In the genomic region with DNA sequence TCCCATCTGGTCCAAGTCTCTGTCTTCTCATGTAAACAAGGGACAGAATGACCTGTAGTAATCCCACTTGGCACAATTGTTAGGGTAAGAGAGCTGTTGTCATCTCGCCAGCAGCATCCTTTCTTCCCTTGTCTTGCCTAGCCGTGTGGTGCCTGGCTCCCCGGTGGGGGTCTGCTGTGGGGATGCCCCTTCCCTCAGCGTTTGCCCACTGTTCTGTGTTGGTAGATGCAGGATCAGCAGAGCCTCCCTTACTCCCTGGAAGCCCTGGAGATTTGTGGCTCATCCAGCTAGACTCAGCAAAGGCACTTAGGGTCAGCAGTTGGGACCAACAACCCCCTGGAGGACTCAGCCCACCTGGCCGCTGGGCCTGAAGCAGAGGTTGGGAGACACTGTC, we compare ENCODE assay signal across 12 cellular contexts. TPM values are rescaled to one million over a fixed set of nuclear protein-coding genes. Genes with fewer than 3 reads are reported as not detected.
DNase-seq lines count a peak whose midpoint lies in the region; ATAC-seq and TF ChIP-seq lines count a peak whose summit lies in the region.
"Had no signal": no experiment of that assay in that cellular context is flagged by ENCODE, and none has a peak within 500 bp of the region (broad histone marks: within the 10 kb centered on the region; RNA-seq: fewer than 3 reads in every experiment).

No MANE protein-coding gene starts in this region.

- TF ChIP-seq CTCF in heart right ventricle (IDR thresholded peaks at IDR 0.05) (no peak), uterus (IDR thresholded peaks at IDR 0.05) (no peak), mesothelial cell of epicardium (IDR thresholded peaks at IDR 0.05; ENCODE audit: unreplicated experiment) (no peak)

- H4K91ac ChIP-seq in trophoblast cell (ENCODE audit: low read depth, low read length), result no peak overlapping the region

- H2BK12ac ChIP-seq in trophoblast cell (ENCODE audit: low read length), result no peak overlapping the region

- peak overlapping the region; percentile 18 for H3K18ac ChIP-seq in trophoblast cell (ENCODE audit: low read length)

- peaks cover under 1% of the 10 kb centered on the region for H3K4me1 Mint-ChIP-seq in mesothelial cell of epicardium

- no peaks in the 10 kb centered on the region for H3K79me2 ChIP-seq in trophoblast cell (ENCODE audit: control insufficient read depth, insufficient read depth, low read length, poor library complexity)

- WGBS in heart right ventricle, 2 donors, result 39 to 43% methylated on average over 5 of the region's 5 CpGs
- WGBS in esophagus, 2 donors, result 61 to 70% methylated on average over 5 of the region's 5 CpGs
- WGBS in trophoblast cell (ENCODE audit: extremely low coverage, insufficient coverage, insufficient read length), result no CpG with 5 or more reads among the region's 5 CpGs

- H3K14ac ChIP-seq in trophoblast cell (ENCODE audit: low read length), result no peak overlapping the region

- ATAC-seq in heart right ventricle (peak in 1 of 8 donors; percentile 6), left ventricle myocardium superior (no peak)

- H3K27me3 ChIP-seq in heart right ventricle, result no peaks in the 10 kb centered on the region
- no peaks in the 10 kb centered on the region for H3K27me3 ChIP-seq in esophagus (ENCODE audit: control insufficient read depth in 1 of 2, insufficient read depth in 2 of 2, low read length in 2 of 2)
- H3K27me3 ChIP-seq in trophoblast cell (ENCODE audit: insufficient read depth, low read length), result no peaks in the 10 kb centered on the region
- H3K27me3 ChIP-seq in uterus, result no peaks in the 10 kb centered on the region

- no peaks in the 10 kb centered on the region for H3K9me3 ChIP-seq in heart right ventricle
- H3K9me3 ChIP-seq in esophagus (ENCODE audit: control insufficient read depth in 2 of 2, insufficient read depth in 1 of 2, low read depth in 1 of 2, low read length in 1 of 2), result no peaks in the 10 kb centered on the region
- H3K9me3 ChIP-seq in trophoblast cell (ENCODE audit: insufficient read depth, low read depth, low read length), result no peaks in the 10 kb centered on the region
- H3K9me3 ChIP-seq in uterus, result no peaks in the 10 kb centered on the region

- H2AFZ ChIP-seq in trophoblast cell (ENCODE audit: insufficient read depth, low read length, poor library complexity), result no peak overlapping the region

- H3K27ac Mint-ChIP-seq in mesothelial cell of epicardium, result no peak overlapping the region
- H3K27ac Mint-ChIP-seq: activated CD8-positive, alpha-beta T cell treated with anti-CD3 and anti-CD28 coated beads, Interleukin-2, amount 10 ng/mL, durations not matched to agents 7 days and 5 days had no signal

- no peaks in the 10 kb centered on the region for H3K9me3 Mint-ChIP-seq in mesothelial cell of epicardium

- no peak for TF ChIP-seq POLR2A in uterus (IDR thresholded peaks at IDR 0.05)

- H3K4ac ChIP-seq in trophoblast cell (ENCODE audit: low read depth, low read length), result peak overlapping the region; percentile 49

- no peaks in the 10 kb centered on the region for H3K79me1 ChIP-seq in trophoblast cell (ENCODE audit: low read length)

- intact Hi-C loops in heart right ventricle (cut with DNase I), result no loop called here
- intact Hi-C loops in left ventricle myocardium superior (cut with micrococcal nuclease), result no loop called here
- intact Hi-C loops in uterus (cut with DNase I; ENCODE audit: low total_unique reads), result no loop called here

- peak overlapping the region in 9 of 10 donors; percentile 64 to 77 (median 71) for H3K27ac ChIP-seq in heart right ventricle
- peak overlapping the region; percentile 38 to 50 for H3K27ac ChIP-seq in esophagus (ENCODE audit: low read depth in 2 of 2, low read length in 1 of 2)
- no peak overlapping the region for H3K27ac ChIP-seq in trophoblast cell (ENCODE audit: low read depth, low read length)
- H3K27ac ChIP-seq in uterus, result peak overlapping the region; percentile 68 to 78
- H3K27ac ChIP-seq: HL-60 had no signal

- no peak overlapping the region for H4K12ac ChIP-seq in trophoblast cell (ENCODE audit: low read depth, low read length)

- no peak overlapping the region for H3K23ac ChIP-seq in trophoblast cell (ENCODE audit: low read length)

- H3K4me3 Mint-ChIP-seq in mesothelial cell of epicardium, result no peak overlapping the region
- H3K4me3 Mint-ChIP-seq: activated CD8-positive, alpha-beta T cell treated with anti-CD3 and anti-CD28 coated beads, Interleukin-2, amount 10 ng/mL, durations not matched to agents 7 days and 5 days had no signal

- peaks cover 0 to 21% (median 0%) of the 10 kb centered on the region in 9 donors for H3K36me3 ChIP-seq in heart right ventricle
- H3K36me3 ChIP-seq in esophagus (ENCODE audit: control insufficient read depth in 2 of 2, insufficient read depth in 2 of 2, low read length in 1 of 2), result peaks cover 0 to 5% of the 10 kb centered on the region in 2 donors
- H3K36me3 ChIP-seq in trophoblast cell (ENCODE audit: control insufficient read depth in 1 of 2, insufficient read depth in 2 of 2, low read length in 2 of 2), result peaks cover 0 to 3% of the 10 kb centered on the region in 2 experiments
- no peaks in the 10 kb centered on the region for H3K36me3 ChIP-seq in uterus

- DNase-seq in heart right ventricle, result no peak
- DNase-seq in left ventricle myocardium superior, result no peak
- DNase-seq in trophoblast cell, result no peak
- no peak for DNase-seq in uterus
- DNase-seq in NCI-H1417 treated with DMSO at 0.1 percent for 48 hours (lab: John Stamatoyannopoulos, UW), result no peak
- DNase-seq in mesothelial cell of epicardium (ENCODE audit: low spot score in 2 of 2, unreplicated experiment in 2 of 2), result no peak
- no peak for DNase-seq in NK-92 treated with Interleukin-12 subunit alpha and Interleukin-12 subunit beta, amount 100 ng/mL, for 24 hours (lab: John Stamatoyannopoulos, UW)
- DNase-seq: activated CD8-positive, alpha-beta T cell treated with anti-CD3 and anti-CD28 coated beads, Interleukin-2, amount 10 ng/mL, durations not matched to agents 7 days and 5 days; activated naive CD4-positive, alpha-beta T cell treated with Interleukin-2 at 50 U/mL for 16 hours; stimulated activated CD4-positive, alpha-beta T cell treated with anti-CD3 and anti-CD28 coated beads, Interleukin-4, amount 100 ng/mL, for 24 hours had no signal

- H3K4me1 ChIP-seq in heart right ventricle (peaks cover 30 to 99% (median 82%) of the 10 kb centered on the region in 9 donors), esophagus (ENCODE audit: control insufficient read depth in 2 of 2, insufficient read depth in 2 of 2, low read length in 1 of 2) (peaks cover 2% of the 10 kb centered on the region in 2 donors), trophoblast cell (ENCODE audit: control insufficient read depth in 1 of 2, insufficient read depth in 2 of 2, low read length in 2 of 2) (peaks cover 0 to 3% of the 10 kb centered on the region in 2 experiments), uterus (peaks cover 14 to 20% of the 10 kb centered on the region in 2 donors)

- no peak overlapping the region for H4K8ac ChIP-seq in trophoblast cell (ENCODE audit: low read depth, low read length)

- H3K4me3 ChIP-seq in heart right ventricle (no peak overlapping the region), esophagus (ENCODE audit: low read depth in 1 of 2, low read length in 2 of 2) (no peak overlapping the region), trophoblast cell (ENCODE audit: low read depth, low read length) (no peak overlapping the region), uterus (no peak overlapping the region)

- H2BK5ac ChIP-seq in trophoblast cell (ENCODE audit: low read depth, low read length, poor library complexity), result no peak overlapping the region

- no peaks in the 10 kb centered on the region for H3K36me3 Mint-ChIP-seq in mesothelial cell of epicardium

- no peak overlapping the region for H2BK120ac ChIP-seq in trophoblast cell (ENCODE audit: insufficient read depth, low read length, poor library complexity)

- H3K4me2 ChIP-seq in trophoblast cell (ENCODE audit: low read length), result no peak overlapping the region

- no peak overlapping the region for H3K9ac ChIP-seq in trophoblast cell (ENCODE audit: low read length)

- H3K27me3 Mint-ChIP-seq in mesothelial cell of epicardium (ENCODE audit: low read depth), result no peaks in the 10 kb centered on the region

- H2AK5ac ChIP-seq in trophoblast cell (ENCODE audit: low read length), result no peak overlapping the region

RNA-seq across cellular contexts. Expression of gene ACO2, which starts 13.0 kb away (rescaled TPM):
- total RNA-seq in heart right ventricle (1,000 to 10,000 TPM in 1 of 10 donors, 100 to 1,000 TPM in 9; 587 to 1,020 (median 900) TPM), left ventricle myocardium superior (887 TPM), uterus (10 to 100 TPM; 21.5 to 64.4 (median 47.1) TPM), mesothelial cell of epicardium (66.9 to 69.9 TPM (median 69.4 TPM) in 3 replicates)
- polyA plus RNA-seq in heart right ventricle (100 to 1,000 TPM; 180 to 375 TPM), esophagus (10 to 100 TPM; 22.6 to 59.7 TPM)
- polyA plus RNA-seq in trophoblast cell (2013), result 63.0 and 64.1 TPM in 2 replicates

RNA-seq across cellular contexts. Expression of gene PHF5A, which starts 13.4 kb away (rescaled TPM):
- total RNA-seq in heart right ventricle, result 10 to 100 TPM; 13.3 to 27.2 (median 20.2) TPM
- polyA plus RNA-seq in heart right ventricle, result 10 to 100 TPM; 36.3 to 41.3 TPM
- total RNA-seq in left ventricle myocardium superior, result 20.2 TPM
- polyA plus RNA-seq in esophagus, result 10 to 100 TPM; 41.4 to 61.8 TPM
- polyA plus RNA-seq in trophoblast cell (2013), result 46.3 and 48.1 TPM in 2 replicates
- 10 to 100 TPM; 38.5 to 65.1 (median 46.4) TPM for total RNA-seq in uterus
- total RNA-seq in mesothelial cell of epicardium, result 38.0 to 47.8 TPM (median 44.2 TPM) in 3 replicates

RNA-seq across cellular contexts. Expression of gene TOB2, which starts 35.3 kb away (rescaled TPM):
- 10 to 100 TPM; 26.4 to 84.9 (median 47.9) TPM for total RNA-seq in heart right ventricle
- 10 to 100 TPM; 29.2 to 33.8 TPM for polyA plus RNA-seq in heart right ventricle
- 71.8 TPM for total RNA-seq in left ventricle myocardium superior
- 10 to 100 TPM; 10.7 to 11.1 TPM for polyA plus RNA-seq in esophagus
- 30.8 and 31.2 TPM in 2 replicates for polyA plus RNA-seq in trophoblast cell (2013)
- total RNA-seq in uterus, result 10 to 100 TPM; 15.6 to 97.1 (median 27.8) TPM
- 40.2 to 44.0 TPM (median 42.1 TPM) in 3 replicates for total RNA-seq in mesothelial cell of epicardium
